ENCODE assay signal across 9 cellular contexts in genomic region chr6:146289816-146290588, GRCh38.
DNase-seq lines count a peak whose midpoint lies in the region.
"Had no signal": no experiment of that assay in that cellular context is flagged by ENCODE, and none has a peak within 500 bp of the region (broad histone marks: within the 10 kb centered on the region; RNA-seq: fewer than 3 reads in every experiment).

No MANE protein-coding gene starts in this region.

- H3K9me3 ChIP-seq in SJSA1 (replicated peaks) (no peaks in the 10 kb centered on the region), skeletal muscle tissue (ENCODE audit: control insufficient read depth in 3 of 3, low read length in 3 of 3) (no peaks in the 10 kb centered on the region)

- no peak overlapping the region for H3K9ac ChIP-seq in skeletal muscle tissue (ENCODE audit: low read depth in 1 of 3, low read length in 3 of 3)

- H3K27ac ChIP-seq in SJSA1 (peak overlapping the region; percentile 57), skeletal muscle tissue (ENCODE audit: low read depth, low read length) (peak overlapping the region; percentile 23)
- H3K27ac ChIP-seq: 22Rv1 had no signal

- peak; percentile 1 for DNase-seq in DMS 273 (lab: John Stamatoyannopoulos, UW; ENCODE audit: unreplicated experiment)
- DNase-seq in DMS 273 treated with DMSO at 0.1 percent for 48 hours (lab: John Stamatoyannopoulos, UW), result no peak
- peak in 1 of 2 experiments; percentile 39 for DNase-seq in SJSA1 (ENCODE audit: low read depth in 1 of 2, low spot score in 2 of 2)
- DNase-seq in fibroblast of the conjunctiva (ENCODE audit: low read depth), result peak; percentile 70
- no peak for DNase-seq in activated CD4-positive, CD25-positive, alpha-beta regulatory T cell treated with anti-CD3 and anti-CD28 coated beads, Interleukin-2, amount 50 U/mL, for 72 hours
- DNase-seq in midbrain (lab: John Stamatoyannopoulos, UW), result no peak
- DNase-seq in activated naive CD4-positive, alpha-beta T cell (lab: John Stamatoyannopoulos, UW), result no peak

- H3K4me3 ChIP-seq in SJSA1 (no peak overlapping the region), skeletal muscle tissue (ENCODE audit: low read length in 3 of 3) (no peak overlapping the region)

- no peaks in the 10 kb centered on the region for H3K27me3 ChIP-seq in SJSA1 (replicated peaks)
- H3K27me3 ChIP-seq in skeletal muscle tissue (ENCODE audit: control insufficient read depth in 3 of 3, insufficient read depth in 3 of 3, low read length in 3 of 3), result no peaks in the 10 kb centered on the region

- H3K36me3 ChIP-seq in SJSA1, result no peaks in the 10 kb centered on the region
- H3K36me3 ChIP-seq in skeletal muscle tissue (ENCODE audit: control insufficient read depth in 3 of 3, insufficient read depth in 3 of 3, low read length in 3 of 3), result no peaks in the 10 kb centered on the region

- H3K4me1 ChIP-seq in SJSA1 (replicated peaks) (peaks cover 14% of the 10 kb centered on the region), skeletal muscle tissue (ENCODE audit: control insufficient read depth in 3 of 3, insufficient read depth in 3 of 3, low read length in 3 of 3) (peaks cover 0 to 8% (median 0%) of the 10 kb centered on the region in 3 donors)

Comparison
In these comparisons a context has a peak if more than half of its experiments do, and no peak if none do; other contexts are left out.
1. DNase-seq: peak in DMS 273 (single experiment) and fibroblast of the conjunctiva (single experiment); none in DMS 273 treated with DMSO at 0.1 percent for 48 hours (single experiment), activated CD4-positive, CD25-positive, alpha-beta regulatory T cell treated with anti-CD3 and anti-CD28 coated beads, Interleukin-2, amount 50 U/mL, for 72 hours (single experiment), midbrain (single experiment) and activated naive CD4-positive, alpha-beta T cell (0 of 4).